ENCODE assay signal across 7 cellular contexts in genomic region chr3:43998374-43998840, GRCh38.
DNase-seq lines count a peak whose midpoint lies in the region; ATAC-seq and TF ChIP-seq lines count a peak whose summit lies in the region.

No MANE protein-coding gene starts in this region.

- H2AFZ ChIP-seq in smooth muscle cell (ENCODE audit: low read depth) = peak overlapping the region; percentile 7

- TF ChIP-seq POLR2A in Raji (IDR thresholded peaks at IDR 0.05; ENCODE audit: insufficient read depth, low read depth, low read length) = peak; percentile 20; the same call in 1 of the 2 replicates

- no peaks in the 10 kb centered on the region for H3K9me3 ChIP-seq in smooth muscle cell (replicated peaks; ENCODE audit: low read depth)

- ATAC-seq in GM21423 (IDR thresholded peaks at IDR 0.05; ENCODE audit: unreplicated experiment) (peak; percentile 3), HG02884 (IDR thresholded peaks at IDR 0.05; ENCODE audit: unreplicated experiment) (no peak)

- H3K4me3 ChIP-seq in foreskin fibroblast (ENCODE audit: low read depth in 1 of 2, low read length in 2 of 2) (peak overlapping the region; percentile 77 to 84), smooth muscle cell (peak overlapping the region; percentile 54)

- peak overlapping the region; percentile 80 for H3K4me2 ChIP-seq in smooth muscle cell

- H3K36me3 ChIP-seq in smooth muscle cell (ENCODE audit: low read depth) = no peaks in the 10 kb centered on the region

- no peak overlapping the region for H3K9ac ChIP-seq in smooth muscle cell (ENCODE audit: low read depth)

- no peak for TF ChIP-seq CTCF in foreskin fibroblast (IDR thresholded peaks at IDR 0.05; ENCODE audit: low read depth, low read length)
- TF ChIP-seq CTCF in smooth muscle cell (IDR thresholded peaks at IDR 0.05; ENCODE audit: borderline replicate concordance, insufficient read depth, poor library complexity, severe bottlenecking) = no peak

- H3K4me1 ChIP-seq in smooth muscle cell (ENCODE audit: low read depth) = peaks cover 36% of the 10 kb centered on the region

- H3F3A ChIP-seq in smooth muscle cell (ENCODE audit: low read depth) = no peaks in the 10 kb centered on the region

- DNase-seq in foreskin fibroblast (no peak), smooth muscle cell (lab: John Stamatoyannopoulos, UW; ENCODE audit: unreplicated experiment) (no peak), GM19238 (ENCODE audit: insufficient read length, low spot score) (no peak), C1 segment of cervical spinal cord (lab: John Stamatoyannopoulos, UW) (no peak)

- 1% methylated on average over 25 of the region's 25 CpGs for WGBS in smooth muscle cell (ENCODE audit: low lambda C conversion rate)

- H3K27me3 ChIP-seq in smooth muscle cell (ENCODE audit: low read depth) = peaks cover 93% of the 10 kb centered on the region

- H3K79me2 ChIP-seq in smooth muscle cell (ENCODE audit: low read depth) = no peaks in the 10 kb centered on the region

- no peaks in the 10 kb centered on the region for H4K20me1 ChIP-seq in smooth muscle cell (ENCODE audit: low read depth)

- H3K27ac ChIP-seq in smooth muscle cell (ENCODE audit: low read depth) = no peak overlapping the region
